ENCODE assay signal across 8 cellular contexts in genomic region chr19:18214779-18215178, GRCh38.
DNase-seq lines count a peak whose midpoint lies in the region; ATAC-seq and TF ChIP-seq lines count a peak whose summit lies in the region.
"Not testable (repeated sequence)": the region's sequence is repeated elsewhere in the genome, so short reads cannot be mapped to it uniquely, and the experiment has no call there.

No MANE protein-coding gene starts in this region.

- not testable (repeated sequence) for H3K4me1 Mint-ChIP-seq in central memory CD8-positive, alpha-beta T cell

- peak; percentile 78 for DNase-seq in AG08396 (ENCODE audit: low spot score)
- peak; percentile 17 for DNase-seq in OCI-M1 (lab: John Stamatoyannopoulos, UW)
- peak; percentile 41 for DNase-seq in adipocyte (ENCODE audit: low read depth)
- DNase-seq in central memory CD8-positive, alpha-beta T cell (ENCODE audit: low spot score in 2 of 2); stimulated activated naive CD8-positive, alpha-beta T cell treated with anti-CD3 and anti-CD28 coated beads, Interleukin-15, Interleukin-2, amounts not matched to agents 100 U/mL and 50 U/mL, for 24 hours: not testable (repeated sequence)
- DNase-seq in hepatic stellate cell (ENCODE audit: low spot score) = peak; percentile 81

- not testable (repeated sequence) for H3K36me3 Mint-ChIP-seq in central memory CD8-positive, alpha-beta T cell (ENCODE audit: insufficient read depth)

- H3K9me3 Mint-ChIP-seq in central memory CD8-positive, alpha-beta T cell = not testable (repeated sequence)

- H3K27ac ChIP-seq in HEK293 (ENCODE audit: extremely low read depth, low read depth, low read length) = not testable (repeated sequence)

- POLR2A ChIA-PET in HEK293 (lab: Yijun Ruan, JAX) = interaction anchor here (0.6 kb wide), 1 partner anchor 136 kb away, joined by 5 read pairs; no protein-coding TSS in a partner anchor

- H3K27ac Mint-ChIP-seq in central memory CD8-positive, alpha-beta T cell (ENCODE audit: low read depth) = not testable (repeated sequence)

- TF ChIP-seq CTCF in HEK293 (tag by site-specific recombination; IDR thresholded peaks at IDR 0.05) = not testable (repeated sequence)

- not testable (repeated sequence) for H3K4me3 Mint-ChIP-seq in central memory CD8-positive, alpha-beta T cell

- peaks cover 24% of the 10 kb centered on the region for H3K27me3 Mint-ChIP-seq in central memory CD8-positive, alpha-beta T cell

- H3K4me3 ChIP-seq in HEK293 (ENCODE audit: low read depth, low read length); adipocyte (ENCODE audit: low read length): not testable (repeated sequence)

- H3K9ac ChIP-seq in adipocyte (ENCODE audit: low read length) = peak overlapping the region; percentile 6

- not testable (repeated sequence) for H3K27me3 ChIP-seq in adipocyte (replicated peaks; ENCODE audit: control insufficient read depth, insufficient read depth, low read length)

- CTCF ChIA-PET in HEK293 (lab: Yijun Ruan, JAX) = interaction anchor here (0.6 to 1.1 kb wide), 5 partner anchors 14 to 64 kb away, joined by 3 to 4 read pairs (median 3); no protein-coding TSS in a partner anchor

- not testable (repeated sequence) for H3K9me3 ChIP-seq in HEK293 (ENCODE audit: control insufficient read depth, insufficient read depth, low read depth, low read length); adipocyte (ENCODE audit: control insufficient read depth, low read length)

- not testable (repeated sequence) for H3K36me3 ChIP-seq in HEK293 (ENCODE audit: control insufficient read depth in 2 of 2, insufficient read depth in 1 of 2, low read length in 2 of 2); adipocyte (ENCODE audit: control insufficient read depth, insufficient read depth, low read length, severe bottlenecking)

- H3K4me1 ChIP-seq in HEK293 (ENCODE audit: control insufficient read depth, insufficient read depth, low read length); adipocyte (ENCODE audit: control insufficient read depth, insufficient read depth, low read length): not testable (repeated sequence)

- ATAC-seq in activated CD4-positive, CD25-positive, alpha-beta regulatory T cell treated with anti-CD3 and anti-CD28 coated beads, Interleukin-2, amount 50 U/mL, for 24 hours = peak; percentile 51 to 57
- peak; percentile 56 for ATAC-seq in central memory CD8-positive, alpha-beta T cell (replicated peaks; ENCODE audit: extremely low read depth, poor library complexity, severe bottlenecking)
- peak; percentile 50 for ATAC-seq in stimulated activated naive CD8-positive, alpha-beta T cell treated with anti-CD3 and anti-CD28 coated beads, Interleukin-15, Interleukin-2, amounts not matched to agents 100 U/mL and 50 U/mL, for 24 hours

TF ChIP-seq in HEK293, 187 proteins besides CTCF, POLR2A, EP300 and RAD21:
- TF ChIP-seq, protein P1, sequence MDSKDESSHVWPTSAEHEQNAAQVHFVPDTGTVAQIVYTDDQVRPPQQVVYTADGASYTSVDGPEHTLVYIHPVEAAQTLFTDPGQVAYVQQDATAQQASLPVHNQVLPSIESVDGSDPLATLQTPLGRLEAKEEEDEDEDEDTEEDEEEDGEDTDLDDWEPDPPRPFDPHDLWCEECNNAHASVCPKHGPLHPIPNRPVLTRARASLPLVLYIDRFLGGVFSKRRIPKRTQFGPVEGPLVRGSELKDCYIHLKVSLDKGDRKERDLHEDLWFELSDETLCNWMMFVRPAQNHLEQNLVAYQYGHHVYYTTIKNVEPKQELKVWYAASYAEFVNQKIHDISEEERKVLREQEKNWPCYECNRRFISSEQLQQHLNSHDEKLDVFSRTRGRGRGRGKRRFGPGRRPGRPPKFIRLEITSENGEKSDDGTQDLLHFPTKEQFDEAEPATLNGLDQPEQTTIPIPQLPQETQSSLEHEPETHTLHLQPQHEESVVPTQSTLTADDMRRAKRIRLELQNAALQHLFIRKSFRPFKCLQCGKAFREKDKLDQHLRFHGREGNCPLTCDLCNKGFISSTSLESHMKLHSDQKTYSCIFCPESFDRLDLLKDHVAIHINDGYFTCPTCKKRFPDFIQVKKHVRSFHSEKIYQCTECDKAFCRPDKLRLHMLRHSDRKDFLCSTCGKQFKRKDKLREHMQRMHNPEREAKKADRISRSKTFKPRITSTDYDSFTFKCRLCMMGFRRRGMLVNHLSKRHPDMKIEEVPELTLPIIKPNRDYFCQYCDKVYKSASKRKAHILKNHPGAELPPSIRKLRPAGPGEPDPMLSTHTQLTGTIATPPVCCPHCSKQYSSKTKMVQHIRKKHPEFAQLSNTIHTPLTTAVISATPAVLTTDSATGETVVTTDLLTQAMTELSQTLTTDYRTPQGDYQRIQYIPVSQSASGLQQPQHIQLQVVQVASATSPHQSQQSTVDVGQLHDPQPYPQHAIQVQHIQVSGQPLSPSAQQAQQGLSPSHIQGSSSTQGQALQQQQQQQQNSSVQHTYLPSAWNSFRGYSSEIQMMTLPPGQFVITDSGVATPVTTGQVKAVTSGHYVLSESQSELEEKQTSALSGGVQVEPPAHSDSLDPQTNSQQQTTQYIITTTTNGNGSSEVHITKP (tag by site-specific recombination; IDR thresholded peaks at IDR 0.05) = peak; percentile 52
